In genomic region chr12:56081393-56082347, GRCh38 we compare ENCODE assay signal across 10 cellular contexts. TPM values are rescaled to one million over a fixed set of nuclear protein-coding genes. Genes with fewer than 3 reads are reported as not detected.
DNase-seq lines count a peak whose midpoint lies in the region; ATAC-seq and TF ChIP-seq lines count a peak whose summit lies in the region.
"Had no signal": no experiment of that assay in that cellular context is flagged by ENCODE, and none has a peak within 500 bp of the region (broad histone marks: within the 10 kb centered on the region; RNA-seq: fewer than 3 reads in every experiment).

No MANE protein-coding gene starts in this region.

- POLR2A ChIA-PET in T-cell (lab: Charles Lee), result no interaction called here

- no peak overlapping the region for H3K27ac Mint-ChIP-seq in CD4-positive, CD25-positive, alpha-beta regulatory T cell
- H3K27ac Mint-ChIP-seq in T-cell, result no peak overlapping the region
- H3K27ac Mint-ChIP-seq: activated naive CD8-positive, alpha-beta T cell treated with anti-CD3 and anti-CD28 coated beads, Interleukin-2, amount 50 U/mL, for 24 hours had no signal

- 53 to 65% (median 64%) methylated on average over 6 of the region's 6 CpGs for WGBS in ovary, 3 donors

- peaks cover 0 to 2% (median 0%) of the 10 kb centered on the region in 7 donors for H3K9me3 Mint-ChIP-seq in CD4-positive, CD25-positive, alpha-beta regulatory T cell
- no peaks in the 10 kb centered on the region for H3K9me3 Mint-ChIP-seq in T-cell
- H3K9me3 Mint-ChIP-seq: activated naive CD8-positive, alpha-beta T cell treated with anti-CD3 and anti-CD28 coated beads, Interleukin-2, amount 50 U/mL, for 24 hours had no signal

- DNase-seq in CD4-positive, CD25-positive, alpha-beta regulatory T cell, result no peak
- DNase-seq in T-cell (no peak), ovary (no peak), NCI-H187 (lab: John Stamatoyannopoulos, UW) (no peak), NCI-H1092 (lab: John Stamatoyannopoulos, UW) (no peak), NCI-H128 (lab: John Stamatoyannopoulos, UW; ENCODE audit: unreplicated experiment) (no peak)
- no peak for DNase-seq in stimulated activated CD4-positive, alpha-beta T cell treated with anti-CD3 and anti-CD28 coated beads, Interleukin-15, amount 100 ng/mL, for 24 hours
- DNase-seq: activated naive CD8-positive, alpha-beta T cell treated with anti-CD3 and anti-CD28 coated beads, Interleukin-2, amount 50 U/mL, for 24 hours; SW 1271 had no signal

- H3K4me1 ChIP-seq in CD4-positive, CD25-positive, alpha-beta regulatory T cell (ENCODE audit: control insufficient read depth, insufficient read depth, low read length, poor library complexity, severe bottlenecking), result peaks cover 21% of the 10 kb centered on the region
- H3K4me1 ChIP-seq in ovary (ENCODE audit: insufficient read depth), result peaks cover 5% of the 10 kb centered on the region

- peaks cover 40% of the 10 kb centered on the region for H3K27me3 Mint-ChIP-seq in CD4-positive, CD25-positive, alpha-beta regulatory T cell
- peaks cover 0 to 11% of the 10 kb centered on the region in 2 donors for H3K27me3 Mint-ChIP-seq in T-cell

- H3K4me3 Mint-ChIP-seq in CD4-positive, CD25-positive, alpha-beta regulatory T cell, result peak overlapping the region in 3 of 4 donors; percentile 27 to 87 (median 80)
- H3K4me3 Mint-ChIP-seq in T-cell, result peak overlapping the region; percentile 79 to 82 (median 80)

- TF ChIP-seq POLR2A in ovary (IDR thresholded peaks at IDR 0.05), result no peak

- TF ChIP-seq CTCF in ovary (IDR thresholded peaks at IDR 0.05), result no peak

- H3K27ac ChIP-seq in CD4-positive, CD25-positive, alpha-beta regulatory T cell (ENCODE audit: insufficient read depth, low read length, poor library complexity, severe bottlenecking), result no peak overlapping the region
- H3K27ac ChIP-seq in ovary, result no peak overlapping the region

- H3K9me3 ChIP-seq in CD4-positive, CD25-positive, alpha-beta regulatory T cell (ENCODE audit: control insufficient read depth in 2 of 2, low read length in 2 of 2), result no peaks in the 10 kb centered on the region
- H3K9me3 ChIP-seq in ovary, result no peaks in the 10 kb centered on the region

- intact Hi-C loops in ovary (cut with DNase I), result no loop called here

- no peaks in the 10 kb centered on the region for H3K36me3 ChIP-seq in CD4-positive, CD25-positive, alpha-beta regulatory T cell (ENCODE audit: control insufficient read depth, insufficient read depth, low read length)
- H3K36me3 ChIP-seq in ovary, result no peaks in the 10 kb centered on the region

- no peak for TF ChIP-seq EP300 in ovary (IDR thresholded peaks at IDR 0.05)

- no peaks in the 10 kb centered on the region for H3K36me3 Mint-ChIP-seq in CD4-positive, CD25-positive, alpha-beta regulatory T cell
- no peaks in the 10 kb centered on the region for H3K36me3 Mint-ChIP-seq in T-cell

- CTCF ChIA-PET in T-cell (lab: Charles Lee), result interaction anchor here (0.5 to 0.6 kb wide), 3 partner anchors 18 to 222 kb away, joined by 3 to 6 read pairs (median 3); no protein-coding TSS in a partner anchor

- H3K27me3 ChIP-seq in CD4-positive, CD25-positive, alpha-beta regulatory T cell (ENCODE audit: control insufficient read depth, insufficient read depth, low read length), result no peaks in the 10 kb centered on the region
- H3K27me3 ChIP-seq in ovary, result no peaks in the 10 kb centered on the region

- peaks cover 0 to 17% (median 6%) of the 10 kb centered on the region in 4 donors for H3K4me1 Mint-ChIP-seq in CD4-positive, CD25-positive, alpha-beta regulatory T cell
- peaks cover 7 to 18% (median 9%) of the 10 kb centered on the region in 3 donors for H3K4me1 Mint-ChIP-seq in T-cell

- no peak for ATAC-seq in CD4-positive, CD25-positive, alpha-beta regulatory T cell (ENCODE audit: low read depth in 2 of 2)
- ATAC-seq in T-cell (replicated peaks in 1 of 4), result no peak
- ATAC-seq: activated naive CD8-positive, alpha-beta T cell treated with anti-CD3 and anti-CD28 coated beads, Interleukin-2, amount 50 U/mL, for 24 hours had no signal

- H3K4me3 ChIP-seq in CD4-positive, CD25-positive, alpha-beta regulatory T cell (ENCODE audit: low read depth, low read length), result no peak overlapping the region
- H3K4me3 ChIP-seq in iPS-11a (ENCODE audit: low read depth, low read length) (peak overlapping the region; percentile 86), ovary (peak overlapping the region; percentile 1)

RNA-seq across cellular contexts. Expression of gene ERBB3, which starts 1.7 kb away (rescaled TPM):
- 0.69 TPM for total RNA-seq in CD4-positive, CD25-positive, alpha-beta regulatory T cell
- under 1 TPM; 0.14 to 1.00 (median 0.56) TPM for polyA plus RNA-seq in CD4-positive, CD25-positive, alpha-beta regulatory T cell
- total RNA-seq in T-cell, result 10 to 100 TPM in 1 of 5 donors, 1 to 10 TPM in 3, under 1 TPM in 1; 0.93 to 24.0 (median 8.2) TPM
- total RNA-seq in ovary, result 10 to 100 TPM in 1 of 7 donors, 1 to 10 TPM in 5, under 1 TPM in 1; 0.72 to 20.6 (median 3.3) TPM
- polyA plus RNA-seq in ovary, result 1 to 10 TPM; 1.1 to 5.0 TPM

RNA-seq across cellular contexts. Expression of gene PA2G4, which starts 22.7 kb away (rescaled TPM):
- 63.8 TPM for total RNA-seq in CD4-positive, CD25-positive, alpha-beta regulatory T cell
- polyA plus RNA-seq in CD4-positive, CD25-positive, alpha-beta regulatory T cell, result 100 to 1,000 TPM; 193 to 203 (median 196) TPM
- total RNA-seq in T-cell (100 to 1,000 TPM in 3 of 5 donors, 10 to 100 TPM in 2; 67.5 to 113 (median 104) TPM), ovary (10 to 100 TPM; 65.6 to 86.2 (median 77.0) TPM)
- 100 to 1,000 TPM in 1 of 2 donors, 10 to 100 TPM in 1; 86.5 to 219 TPM for polyA plus RNA-seq in ovary

RNA-seq across cellular contexts. Expression of gene RPL41, which starts 34.8 kb away (rescaled TPM):
- total RNA-seq in CD4-positive, CD25-positive, alpha-beta regulatory T cell, result 4,134 TPM
- 1,000 to 10,000 TPM; 7,544 to 9,760 (median 8,849) TPM for polyA plus RNA-seq in CD4-positive, CD25-positive, alpha-beta regulatory T cell
- total RNA-seq in T-cell (1,000 to 10,000 TPM; 4,612 to 5,648 (median 5,133) TPM), ovary (1,000 to 10,000 TPM; 6,021 to 8,245 (median 6,510) TPM)
- over 10,000 TPM; 11,306 to 11,451 TPM for polyA plus RNA-seq in ovary

RNA-seq across cellular contexts. Expression of gene ZC3H10, which starts 36.4 kb away (rescaled TPM):
- 11.0 TPM for total RNA-seq in CD4-positive, CD25-positive, alpha-beta regulatory T cell
- 1 to 10 TPM; 1.7 to 3.7 (median 2.9) TPM for polyA plus RNA-seq in CD4-positive, CD25-positive, alpha-beta regulatory T cell
- total RNA-seq in T-cell, result 10 to 100 TPM in 3 of 5 donors, 1 to 10 TPM in 2; 8.4 to 15.1 (median 11.4) TPM
- total RNA-seq in ovary, result 10 to 100 TPM in 4 of 7 donors, 1 to 10 TPM in 3; 1.8 to 14.7 (median 10.7) TPM
- polyA plus RNA-seq in ovary, result 1 to 10 TPM; 4.4 to 5.2 TPM

RNA-seq across cellular contexts. Expression of gene RPS26, which starts 40.0 kb away (rescaled TPM):
- 26.3 TPM for total RNA-seq in CD4-positive, CD25-positive, alpha-beta regulatory T cell
- polyA plus RNA-seq in CD4-positive, CD25-positive, alpha-beta regulatory T cell, result 1,000 to 10,000 TPM in 1 of 4 donors, 100 to 1,000 TPM in 3; 288 to 1,151 (median 836) TPM
- 100 to 1,000 TPM in 1 of 5 donors, 10 to 100 TPM in 4; 30.3 to 141 (median 49.9) TPM for total RNA-seq in T-cell
- 1,000 to 10,000 TPM in 1 of 7 donors, 100 to 1,000 TPM in 2, 10 to 100 TPM in 4; 16.2 to 2,562 (median 59.7) TPM for total RNA-seq in ovary
- 1,000 to 10,000 TPM in 1 of 2 donors, 100 to 1,000 TPM in 1; 198 to 1,468 TPM for polyA plus RNA-seq in ovary
